Comparison of ENCODE assay signal across 31 cellular contexts in the genomic region with DNA sequence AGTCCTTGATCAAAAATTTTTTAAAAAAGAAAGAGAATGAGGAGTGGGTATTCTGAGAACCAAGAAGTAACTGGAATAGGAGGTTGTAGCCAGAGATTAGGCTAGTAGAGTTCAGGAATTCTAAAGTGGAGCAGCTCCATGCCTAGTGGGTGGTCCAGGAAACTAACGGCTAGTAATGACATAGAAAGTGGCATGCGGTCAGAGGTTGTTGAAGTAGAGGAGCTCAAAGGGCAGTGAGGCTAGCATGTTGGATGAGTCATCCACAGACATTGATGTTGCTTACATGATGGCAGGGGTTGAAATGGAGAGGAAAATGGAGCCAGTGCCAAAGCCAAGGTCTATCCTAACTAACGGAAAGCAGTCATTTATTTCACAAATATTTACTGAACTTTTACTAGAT. TPM values are rescaled to one million over a fixed set of nuclear protein-coding genes. Genes with fewer than 3 reads are reported as not detected.
"Had no signal": no experiment of that assay in that cellular context is flagged by ENCODE, and none has a peak within 500 bp of the region (broad histone marks: within the 10 kb centered on the region; RNA-seq: fewer than 3 reads in every experiment).

No MANE protein-coding gene starts in this region.

- H3K4me1 Mint-ChIP-seq: activated CD8-positive, alpha-beta memory T cell treated with anti-CD3 and anti-CD28 coated beads, Interleukin-2, amount 10 ng/mL, durations not matched to agents 7 days and 5 days; activated naive CD8-positive, alpha-beta T cell treated with anti-CD3 and anti-CD28 coated beads, Interleukin-2, amount 50 U/mL, for 24 hours; central memory CD8-positive, alpha-beta T cell; neural crest cell; stimulated activated memory B cell treated with anti-CD40 and anti-IgM and Interleukin-4, amounts not matched to agents 10 μg/mL and 1 μg/mL and 100 μg/mL, for 72 hours had no signal

- H3K4me3 Mint-ChIP-seq: activated CD4-positive, alpha-beta T cell treated with anti-CD3 and anti-CD28 coated beads for 36 hours; activated CD8-positive, alpha-beta memory T cell treated with anti-CD3 and anti-CD28 coated beads, Interleukin-2, amount 10 ng/mL, durations not matched to agents 7 days and 5 days; activated CD8-positive, alpha-beta T cell treated with anti-CD3 and anti-CD28 coated beads, Interleukin-2, amount 10 ng/mL, durations not matched to agents 7 days and 5 days; activated naive CD4-positive, alpha-beta T cell treated with anti-CD3 and anti-CD28 coated beads, Interleukin-2, amount 50 U/mL, for 24 hours; activated naive CD8-positive, alpha-beta T cell treated with anti-CD3 and anti-CD28 coated beads, Interleukin-2, amount 50 U/mL, for 24 hours; central memory CD8-positive, alpha-beta T cell; naive thymus-derived CD8-positive, alpha-beta T cell; neural crest cell; stimulated activated memory B cell treated with anti-CD40 and anti-IgM and Interleukin-4, amounts not matched to agents 10 μg/mL and 1 μg/mL and 100 μg/mL, for 72 hours had no signal

- DNase-seq: activated CD4-positive, alpha-beta T cell treated with anti-CD3 and anti-CD28 coated beads for 36 hours; activated CD4-positive, CD25-positive, alpha-beta regulatory T cell; activated CD8-positive, alpha-beta memory T cell treated with anti-CD3 and anti-CD28 coated beads, Interleukin-2, amount 10 ng/mL, durations not matched to agents 7 days and 5 days; activated CD8-positive, alpha-beta T cell treated with anti-CD3 and anti-CD28 coated beads, Interleukin-2, amount 10 ng/mL, durations not matched to agents 7 days and 5 days; activated naive CD8-positive, alpha-beta T cell treated with anti-CD3 and anti-CD28 coated beads, Interleukin-2, amount 50 U/mL, for 24 hours; activated T-cell treated with anti-CD3 and anti-CD28 coated beads, Interleukin-2, amount 50 U/mL, for 48 hours; dermis blood vessel endothelial cell; effector CD4-positive, alpha-beta T cell; foreskin melanocyte; heart right ventricle; islet precursor cell; left ventricle myocardium inferior; naive thymus-derived CD8-positive, alpha-beta T cell; nucleus accumbens; pancreas; retina; stimulated activated CD4-positive, alpha-beta T cell treated with anti-CD3 and anti-CD28 coated beads, Interleukin-4, amount 100 ng/mL, for 24 hours; stomach had no signal

- H3K27ac Mint-ChIP-seq: activated CD4-positive, alpha-beta T cell treated with anti-CD3 and anti-CD28 coated beads for 36 hours; activated CD8-positive, alpha-beta memory T cell treated with anti-CD3 and anti-CD28 coated beads, Interleukin-2, amount 10 ng/mL, durations not matched to agents 7 days and 5 days; activated CD8-positive, alpha-beta T cell treated with anti-CD3 and anti-CD28 coated beads, Interleukin-2, amount 10 ng/mL, durations not matched to agents 7 days and 5 days; activated naive CD4-positive, alpha-beta T cell treated with anti-CD3 and anti-CD28 coated beads, Interleukin-2, amount 50 U/mL, for 24 hours; activated naive CD8-positive, alpha-beta T cell treated with anti-CD3 and anti-CD28 coated beads, Interleukin-2, amount 50 U/mL, for 24 hours; activated T-helper 2 cell treated with anti-CD3 and anti-CD28 coated beads, Interferon-gamma antibody, Interleukin-2, Interleukin-4, amounts not matched to agents 10 μg/mL and 5 μg/mL and 100 μg/mL, durations not matched to agents 14 hours and 24 hours and 36 hours; naive thymus-derived CD8-positive, alpha-beta T cell; stimulated activated memory B cell treated with anti-CD40 and anti-IgM and Interleukin-4, amounts not matched to agents 10 μg/mL and 1 μg/mL and 100 μg/mL, for 72 hours had no signal

- H3K4me1 ChIP-seq: heart right ventricle, pancreas, prostate gland had no signal

- H3K4me3 ChIP-seq: esophagus muscularis mucosa, heart right ventricle, left ventricle myocardium inferior, pancreas, prostate gland, skin epidermis, stomach, tibial nerve had no signal

- H3K9me3 Mint-ChIP-seq: activated naive CD4-positive, alpha-beta T cell treated with anti-CD3 and anti-CD28 coated beads, Interleukin-2, amount 50 U/mL, for 24 hours; activated naive CD8-positive, alpha-beta T cell treated with anti-CD3 and anti-CD28 coated beads, Interleukin-2, amount 50 U/mL, for 24 hours; activated T-helper 2 cell treated with anti-CD3 and anti-CD28 coated beads, Interferon-gamma antibody, Interleukin-2, Interleukin-4, amounts not matched to agents 10 μg/mL and 5 μg/mL and 100 μg/mL, durations not matched to agents 14 hours and 24 hours and 36 hours; central memory CD8-positive, alpha-beta T cell had no signal

- H3K36me3 ChIP-seq: esophagus muscularis mucosa, heart right ventricle, left ventricle myocardium inferior, pancreas, prostate gland, stomach, tibial nerve had no signal

- FAIRE-seq: colon, pancreas had no signal

- H3K36me3 Mint-ChIP-seq: activated CD8-positive, alpha-beta memory T cell treated with anti-CD3 and anti-CD28 coated beads, Interleukin-2, amount 10 ng/mL, durations not matched to agents 7 days and 5 days; activated naive CD4-positive, alpha-beta T cell treated with anti-CD3 and anti-CD28 coated beads, Interleukin-2, amount 50 U/mL, for 24 hours; stimulated activated memory B cell treated with anti-CD40 and anti-IgM and Interleukin-4, amounts not matched to agents 10 μg/mL and 1 μg/mL and 100 μg/mL, for 72 hours had no signal

- H3K9me3 ChIP-seq: esophagus muscularis mucosa, left ventricle myocardium inferior, pancreas, prostate gland, stomach, tibial nerve had no signal

- H3K27ac ChIP-seq: esophagus muscularis mucosa, heart right ventricle, left ventricle myocardium inferior, pancreas, prostate gland, skin epidermis, stomach, tibial nerve had no signal

RNA-seq across cellular contexts. Expression of gene TEX13B, which starts 42.1 kb away (rescaled TPM):
- total RNA-seq: activated CD4-positive, alpha-beta T cell treated with anti-CD3 and anti-CD28 coated beads for 36 hours; activated CD8-positive, alpha-beta memory T cell treated with anti-CD3 and anti-CD28 coated beads, Interleukin-2, amount 10 ng/mL, durations not matched to agents 7 days and 5 days; activated CD8-positive, alpha-beta T cell treated with anti-CD3 and anti-CD28 coated beads, Interleukin-2, amount 10 ng/mL, durations not matched to agents 7 days and 5 days; activated T-helper 2 cell treated with anti-CD3 and anti-CD28 coated beads, Interferon-gamma antibody, Interleukin-2, Interleukin-4, amounts not matched to agents 10 μg/mL and 5 μg/mL and 100 μg/mL, durations not matched to agents 14 hours and 24 hours and 36 hours; bronchial epithelial cell; dermis blood vessel endothelial cell; esophagus muscularis mucosa; heart right ventricle; left ventricle myocardium inferior; naive thymus-derived CD8-positive, alpha-beta T cell; neural crest cell; pancreas; prostate gland; sciatic nerve; stomach; tibial nerve; ureter had no signal
- polyA plus RNA-seq: heart right ventricle; naive thymus-derived CD8-positive, alpha-beta T cell; pancreas; stomach had no signal
